12 cellular contexts compared by ENCODE assay signal in genomic region chr22:40817737-40818136, GRCh38. TPM values are rescaled to one million over a fixed set of nuclear protein-coding genes. Genes with fewer than 3 reads are reported as not detected.
DNase-seq lines count a peak whose midpoint lies in the region; ATAC-seq and TF ChIP-seq lines count a peak whose summit lies in the region.
"Had no signal": no experiment of that assay in that cellular context is flagged by ENCODE, and none has a peak within 500 bp of the region (broad histone marks: within the 10 kb centered on the region; RNA-seq: fewer than 3 reads in every experiment).

No MANE protein-coding gene starts in this region.

- H3K36me3 ChIP-seq in Caco-2 (ENCODE audit: control insufficient read depth, insufficient read depth, low read length) (no peaks in the 10 kb centered on the region), HUES48 (ENCODE audit: control insufficient read depth, insufficient read depth, low read length) (peaks cover 13% of the 10 kb centered on the region), ascending aorta (peaks cover 0 to 6% of the 10 kb centered on the region in 2 donors), prostate gland (no peaks in the 10 kb centered on the region)

- intact Hi-C loops in Caco-2 (cut with micrococcal nuclease; ENCODE audit: unreplicated experiment) (no loop called here), ascending aorta (cut with DNase I) (loop anchor here (5.0 to 10.0 kb wide), 3 partner anchors 165 to 1663 kb away; partner anchors contain the start of genes CBX7 and RPS19BP1), prostate gland (cut with DNase I) (loop anchor here (5.0 kb wide), 1 partner anchor 40 kb away; the partner anchor contains the start of genes ST13 and XPNPEP3)

- H3K27ac Mint-ChIP-seq in Caco-2 (ENCODE audit: unreplicated experiment) (peak overlapping the region; percentile 73), nephron progenitor cell (no peak overlapping the region)

- CTCF ChIA-PET in Caco-2 (lab: Charles Lee) = interaction anchor here (1.3 to 2.1 kb wide), 2 partner anchors 81 to 135 kb away, joined by 9 to 12 read pairs; no protein-coding TSS in a partner anchor

- TF ChIP-seq POLR2A in prostate gland (IDR thresholded peaks at IDR 0.05) = no peak

- H3K9me3 ChIP-seq in Caco-2 = no peaks in the 10 kb centered on the region
- no peaks in the 10 kb centered on the region for H3K9me3 ChIP-seq in HUES48 (ENCODE audit: control insufficient read depth, insufficient read depth, low read length)
- H3K9me3 ChIP-seq in ascending aorta = no peaks in the 10 kb centered on the region
- no peaks in the 10 kb centered on the region for H3K9me3 ChIP-seq in prostate gland

- no peak overlapping the region for H3K9ac ChIP-seq in HUES48 (ENCODE audit: low read depth, low read length)

- H3K36me3 Mint-ChIP-seq in Caco-2 (ENCODE audit: insufficient read depth, unreplicated experiment) (peaks cover 47% of the 10 kb centered on the region), nephron progenitor cell (ENCODE audit: low read depth) (peaks cover 29% of the 10 kb centered on the region)

- H3K4me3 ChIP-seq in Caco-2 (ENCODE audit: low read depth, low read length) = peak overlapping the region; percentile 88
- H3K4me3 ChIP-seq in HUES48 (ENCODE audit: low read depth, low read length) = peak overlapping the region; percentile 84
- H3K4me3 ChIP-seq in ascending aorta = peak overlapping the region; percentile 82 to 90
- no peak overlapping the region for H3K4me3 ChIP-seq in prostate gland

- no peak for DNase-seq in Caco-2
- DNase-seq in ascending aorta (ENCODE audit: low spot score in 2 of 2) = no peak
- DNase-seq in nephron progenitor cell = no peak
- no peak for DNase-seq in prostate gland (ENCODE audit: low spot score)
- DNase-seq in anterior cingulate cortex (lab: John Stamatoyannopoulos, UW) = no peak

- no peaks in the 10 kb centered on the region for H3K27me3 ChIP-seq in Caco-2 (replicated peaks; ENCODE audit: control insufficient read depth, insufficient read depth, low read length)
- H3K27me3 ChIP-seq in HUES48 (ENCODE audit: control insufficient read depth, insufficient read depth, low read length) = no peaks in the 10 kb centered on the region
- no peaks in the 10 kb centered on the region for H3K27me3 ChIP-seq in ascending aorta
- no peaks in the 10 kb centered on the region for H3K27me3 ChIP-seq in prostate gland (replicated peaks; ENCODE audit: insufficient read depth)

- TF ChIP-seq CTCF in Caco-2 (IDR thresholded peaks at IDR 0.05; ENCODE audit: insufficient read depth in 1 of 2, low read depth in 1 of 2, low read length in 1 of 2, severe bottlenecking in 1 of 2, unreplicated experiment in 1 of 2) (no peak), ascending aorta (IDR thresholded peaks at IDR 0.05) (no peak), nephron progenitor cell (IDR thresholded peaks at IDR 0.05) (no peak), prostate gland (IDR thresholded peaks at IDR 0.05) (no peak)

- no TSS peak for BruUV-seq in Caco-2 (replicated peaks; lab: Mats Ljungman, UMichigan)

- POLR2A ChIA-PET in Caco-2 (lab: Charles Lee) = no interaction called here

- ATAC-seq in GM18511 (IDR thresholded peaks at IDR 0.05; ENCODE audit: unreplicated experiment) (no peak), GM18858 (IDR thresholded peaks at IDR 0.05; ENCODE audit: unreplicated experiment) (no peak)

- peak overlapping the region; percentile 81 for H3K4me3 Mint-ChIP-seq in Caco-2 (ENCODE audit: unreplicated experiment)
- H3K4me3 Mint-ChIP-seq in nephron progenitor cell = peak overlapping the region; percentile 98

- H3K9me3 Mint-ChIP-seq in Caco-2 (ENCODE audit: unreplicated experiment) (no peaks in the 10 kb centered on the region), nephron progenitor cell (no peaks in the 10 kb centered on the region)

- WGBS in prostate gland = 90% methylated on average over 4 of the region's 4 CpGs

- peaks cover 15% of the 10 kb centered on the region; the same call in 1 of the 2 replicates for H3K4me1 ChIP-seq in Caco-2
- peaks cover 8% of the 10 kb centered on the region for H3K4me1 ChIP-seq in HUES48 (ENCODE audit: control insufficient read depth, insufficient read depth, low read length)
- H3K4me1 ChIP-seq in ascending aorta = peaks cover 0 to 13% of the 10 kb centered on the region in 2 donors
- peaks cover 2% of the 10 kb centered on the region for H3K4me1 ChIP-seq in prostate gland (replicated peaks)

- H3K27ac ChIP-seq in HUES48 (ENCODE audit: low read depth, low read length) (no peak overlapping the region), ascending aorta (no peak overlapping the region), prostate gland (no peak overlapping the region)

- H3K4me1 Mint-ChIP-seq in Caco-2 (ENCODE audit: low read depth, unreplicated experiment) (peaks cover 16% of the 10 kb centered on the region), nephron progenitor cell (peaks cover 39% of the 10 kb centered on the region)

- no peaks in the 10 kb centered on the region for H3K27me3 Mint-ChIP-seq in Caco-2 (ENCODE audit: insufficient read depth, unreplicated experiment)
- H3K27me3 Mint-ChIP-seq in nephron progenitor cell (ENCODE audit: low read depth, poor library complexity) = no peaks in the 10 kb centered on the region

RNA-seq across cellular contexts. Expression of gene SLC25A17, which starts 1.4 kb away (rescaled TPM):
- total RNA-seq in Caco-2 (2022) = 23.1 and 23.5 TPM in 2 replicates
- 62.1 TPM for total RNA-seq in ascending aorta
- 10 to 100 TPM; 27.8 to 28.0 TPM for total RNA-seq in prostate gland

RNA-seq across cellular contexts. Expression of gene ST13, which starts 38.7 kb away (rescaled TPM):
- total RNA-seq in Caco-2 (2022) (364 and 385 TPM in 2 replicates), ascending aorta (46.0 TPM), prostate gland (100 to 1,000 TPM; 159 to 205 TPM)

RNA-seq across cellular contexts. Expression of gene XPNPEP3, which starts 39.2 kb away (rescaled TPM):
- 32.4 and 35.4 TPM in 2 replicates for total RNA-seq in Caco-2 (2022)
- total RNA-seq in ascending aorta = 1.1 TPM
- 10 to 100 TPM; 10.5 to 19.2 TPM for total RNA-seq in prostate gland

RNA-seq across cellular contexts. Expression of gene DNAJB7, which starts 44.2 kb away (rescaled TPM):
- total RNA-seq in Caco-2 (2022) (not detected in 2 replicates), ascending aorta (not detected), prostate gland (under 1 TPM in 1 of 2 donors, not detected in 1; 0.17 TPM)
- total RNA-seq: activated CD8-positive, alpha-beta memory T cell treated with anti-CD3 and anti-CD28 coated beads for 36 hours; NCI-H460; renal cortical epithelial cell; temporal lobe had no signal

Comparison
In these comparisons a context has a peak if more than half of its experiments do, and no peak if none do; other contexts are left out.
1. H3K4me3 ChIP-seq: peak in Caco-2 (single experiment), HUES48 (single experiment) and ascending aorta (2 of 2); none in prostate gland (0 of 2).